In genomic region chr7:51980813-51981212, GRCh38 we compare ENCODE assay signal across 25 cellular contexts.
DNase-seq lines count a peak whose midpoint lies in the region; ATAC-seq, FAIRE-seq and TF ChIP-seq lines count a peak whose summit lies in the region.
"Had no signal": no experiment of that assay in that cellular context is flagged by ENCODE, and none has a peak within 500 bp of the region (broad histone marks: within the 10 kb centered on the region; RNA-seq: fewer than 3 reads in every experiment).

No MANE protein-coding gene starts in this region.

- ATAC-seq in A549, result no peak
- ATAC-seq in activated naive CD8-positive, alpha-beta T cell treated with anti-CD3 and anti-CD28 coated beads, Interleukin-2, amount 50 U/mL, for 24 hours, result no peak
- ATAC-seq: CD8-positive, alpha-beta T cell; GM12878 had no signal

- H3K9ac ChIP-seq in OCI-LY1 (ENCODE audit: low read length), result no peak overlapping the region
- H3K9ac ChIP-seq in H1 (replicated peaks in 1 of 4; ENCODE audit: extremely low read depth in 1 of 4, low read depth in 3 of 4, low read length in 3 of 4), result no peak overlapping the region
- H3K9ac ChIP-seq: BLaER1 treated with 17β-estradiol and CSF1 and Interleukin-3, amounts not matched to agents 10 nM and 100 nM had no signal

- TF ChIP-seq CTCF in A549 (IDR thresholded peaks at IDR 0.05) (no peak), Caco-2 (IDR thresholded peaks at IDR 0.05; ENCODE audit: insufficient read depth in 1 of 2, low read depth in 1 of 2, low read length in 1 of 2, severe bottlenecking in 1 of 2, unreplicated experiment in 1 of 2) (no peak), OCI-LY1 (IDR thresholded peaks at IDR 0.05; ENCODE audit: low read length) (no peak), H1 (IDR thresholded peaks at IDR 0.05; ENCODE audit: control extremely low read depth in 1 of 3, insufficient read depth in 1 of 3, low read depth in 1 of 3, low read length in 3 of 3) (no peak)

- TF ChIP-seq RAD21 in A549 (conservative IDR thresholded peaks at IDR 0.05 in 1 of 2, IDR thresholded peaks at IDR 0.05 in 1 of 2) (no peak), H1 (IDR thresholded peaks at IDR 0.05 in 1 of 2, conservative IDR thresholded peaks at IDR 0.05 in 1 of 2; ENCODE audit: low read depth in 2 of 2, low read length in 2 of 2) (no peak)

- H2BK5ac ChIP-seq in H1 (ENCODE audit: low read depth, low read length), result no peak overlapping the region

- peak overlapping the region; percentile 66 for H3K27ac Mint-ChIP-seq in Caco-2 (ENCODE audit: unreplicated experiment)
- no peak overlapping the region for H3K27ac Mint-ChIP-seq in activated naive CD8-positive, alpha-beta T cell treated with anti-CD3 and anti-CD28 coated beads, Interleukin-2, amount 50 U/mL, for 24 hours
- H3K27ac Mint-ChIP-seq: B cell; CD4-positive, alpha-beta T cell; CD8-positive, alpha-beta T cell had no signal

- DNase-seq in A549 (ENCODE audit: low read depth in 1 of 2, low spot score in 1 of 2) (no peak), Caco-2 (no peak), H1 (ENCODE audit: low read depth in 1 of 2, low spot score in 2 of 2) (no peak), KG1 (lab: John Stamatoyannopoulos, UW) (no peak)
- DNase-seq in stimulated activated CD4-positive, alpha-beta T cell treated with anti-CD3 and anti-CD28 coated beads, Interleukin-1b, Interleukin-23, amount 100 ng/mL, for 48 hours, result no peak
- no peak for DNase-seq in activated naive CD8-positive, alpha-beta T cell treated with anti-CD3 and anti-CD28 coated beads, Interleukin-2, amount 50 U/mL, for 24 hours
- DNase-seq: 8988T; AML-193; CD4-positive, alpha-beta T cell; CD8-positive, alpha-beta T cell; DMS 273 treated with DMSO at 0.1 percent for 48 hours; DMS153; DMS53; DMS79; DND-41; EL; GDM1 had no signal

- H2BK20ac ChIP-seq in H1 (ENCODE audit: low read length), result no peak overlapping the region

- H3K4me1 ChIP-seq in A549 (no peaks in the 10 kb centered on the region), Caco-2 (peaks cover 14% of the 10 kb centered on the region), OCI-LY1 (ENCODE audit: insufficient read depth, low read length, severe bottlenecking) (peaks cover 18% of the 10 kb centered on the region), H1 (replicated peaks in 1 of 4; ENCODE audit: control insufficient read depth in 3 of 4, insufficient read depth in 4 of 4, low read length in 3 of 4) (no peaks in the 10 kb centered on the region)

- H3K23ac ChIP-seq in H1 (ENCODE audit: insufficient read length), result no peak overlapping the region

- no peak overlapping the region for H3K18ac ChIP-seq in H1 (ENCODE audit: extremely low read depth, low read length)

- TF ChIP-seq EP300 in A549 (IDR thresholded peaks at IDR 0.05), result no peak
- TF ChIP-seq EP300 in H1 (IDR thresholded peaks at IDR 0.05; ENCODE audit: borderline replicate concordance in 1 of 2, low read depth in 2 of 2, low read length in 2 of 2), result no peak

- H3K4me3 ChIP-seq in A549, result no peak overlapping the region
- no peak overlapping the region for H3K4me3 ChIP-seq in Caco-2 (ENCODE audit: low read depth, low read length)
- no peak overlapping the region for H3K4me3 ChIP-seq in OCI-LY1 (ENCODE audit: low read depth, low read length, poor library complexity, severe bottlenecking)
- H3K4me3 ChIP-seq in H1 (ENCODE audit: extremely low read depth in 1 of 4, insufficient read depth in 2 of 4, low read depth in 3 of 4, low read length in 4 of 4), result no peak overlapping the region
- H3K4me3 ChIP-seq: BLaER1 treated with 17β-estradiol and CSF1 and Interleukin-3, amounts not matched to agents 10 nM and 100 nM; GM12878 had no signal

- H3K23me2 ChIP-seq in H1 (ENCODE audit: low read depth, low read length), result no peaks in the 10 kb centered on the region

- peaks cover 5% of the 10 kb centered on the region for H3K36me3 Mint-ChIP-seq in Caco-2 (ENCODE audit: insufficient read depth, unreplicated experiment)
- peaks cover 2% of the 10 kb centered on the region for H3K36me3 Mint-ChIP-seq in activated naive CD8-positive, alpha-beta T cell treated with anti-CD3 and anti-CD28 coated beads, Interleukin-2, amount 50 U/mL, for 24 hours (ENCODE audit: low read depth)
- H3K36me3 Mint-ChIP-seq: CD8-positive, alpha-beta T cell had no signal

- H2AFZ ChIP-seq in OCI-LY1 (ENCODE audit: low read length), result peak overlapping the region; percentile 29; the same call in 1 of the 2 replicates
- H2AFZ ChIP-seq in H1 (ENCODE audit: low read length), result no peak overlapping the region

- H3K36me3 ChIP-seq in Caco-2 (ENCODE audit: control insufficient read depth, insufficient read depth, low read length) (no peaks in the 10 kb centered on the region), OCI-LY1 (ENCODE audit: insufficient read depth, low read length) (no peaks in the 10 kb centered on the region), H1 (ENCODE audit: control insufficient read depth in 2 of 4, insufficient read depth in 4 of 4, low read length in 3 of 4) (no peaks in the 10 kb centered on the region)
- H3K36me3 ChIP-seq: BLaER1 treated with 17β-estradiol and CSF1 and Interleukin-3, amounts not matched to agents 10 nM and 100 nM had no signal

- FAIRE-seq in A549 (lab: Jason Lieb, UNC) (no peak), H1 (lab: Jason Lieb, UNC) (no peak)
- FAIRE-seq: A204.1, GM12878, GM12892, GM18507 had no signal

- no peak overlapping the region for H2BK15ac ChIP-seq in H1 (ENCODE audit: low read length)

- TF ChIP-seq POLR2A in A549 (IDR thresholded peaks at IDR 0.05; ENCODE audit: low read length) (no peak), H1 (IDR thresholded peaks at IDR 0.05; ENCODE audit: control extremely low read depth in 1 of 2, low read depth in 2 of 2, low read length in 2 of 2) (no peak)

- H4K20me1 ChIP-seq in OCI-LY1 (ENCODE audit: insufficient read depth, low read length) (no peaks in the 10 kb centered on the region), H1 (replicated peaks in 1 of 2; ENCODE audit: control insufficient read depth in 1 of 2, insufficient read depth in 2 of 2, low read length in 2 of 2) (no peaks in the 10 kb centered on the region)
- H4K20me1 ChIP-seq: BLaER1 treated with 17β-estradiol and CSF1 and Interleukin-3, amounts not matched to agents 10 nM and 100 nM had no signal

- intact Hi-C loops in Caco-2 (cut with micrococcal nuclease; ENCODE audit: unreplicated experiment), result loop anchor here (2.0 to 5.0 kb wide), 2 partner anchors 18 to 54 kb away; no protein-coding TSS in a partner anchor

- BruUV-seq in Caco-2 (replicated peaks; lab: Mats Ljungman, UMichigan), result no TSS peak

- no peak overlapping the region for H3K56ac ChIP-seq in H1 (replicated peaks; ENCODE audit: insufficient read length, low read depth, low read length)

- H3K79me2 ChIP-seq in OCI-LY1 (ENCODE audit: insufficient read depth, low read length) (no peaks in the 10 kb centered on the region), H1 (ENCODE audit: control insufficient read depth in 1 of 2, insufficient read depth in 2 of 2, low read length in 2 of 2) (no peaks in the 10 kb centered on the region)

- no peaks in the 10 kb centered on the region for H3F3A ChIP-seq in OCI-LY1 (ENCODE audit: insufficient read depth, low read length)

- H3K4me2 ChIP-seq in A549, result no peak overlapping the region
- H3K4me2 ChIP-seq in OCI-LY1 (ENCODE audit: low read length), result no peak overlapping the region
- H3K4me2 ChIP-seq in H1 (ENCODE audit: insufficient read depth in 1 of 2, low read depth in 2 of 2, low read length in 2 of 2), result no peak overlapping the region
- H3K4me2 ChIP-seq: BLaER1 treated with 17β-estradiol and CSF1 and Interleukin-3, amounts not matched to agents 10 nM and 100 nM had no signal

- CTCF ChIA-PET in A549 (lab: Yijun Ruan, JAX) (no interaction called here), Caco-2 (lab: Charles Lee) (no interaction called here), H1 (lab: Charles Lee; ENCODE audit: partially characterized antibody) (no interaction called here)

- no peak overlapping the region for H4K91ac ChIP-seq in H1 (replicated peaks; ENCODE audit: insufficient read length, low read length)

- H2BK12ac ChIP-seq in H1 (ENCODE audit: low read depth, low read length), result no peak overlapping the region

- H3K27ac ChIP-seq in A549 (no peak overlapping the region), OCI-LY1 (ENCODE audit: low read depth, low read length, poor library complexity, severe bottlenecking) (no peak overlapping the region), H1 (ENCODE audit: low read depth, low read length) (no peak overlapping the region)
- H3K27ac ChIP-seq: BLaER1 treated with 17β-estradiol and CSF1 and Interleukin-3, amounts not matched to agents 10 nM and 100 nM; C4-2B had no signal

- POLR2A ChIA-PET in A549 (lab: Yijun Ruan, JAX) (no interaction called here), Caco-2 (lab: Charles Lee) (no interaction called here), H1 (lab: Charles Lee; ENCODE audit: partially characterized antibody) (no interaction called here)

- H3K4ac ChIP-seq in H1 (replicated peaks; ENCODE audit: insufficient read length, low read depth, low read length), result no peak overlapping the region

- H3K9me3 ChIP-seq in A549 (no peaks in the 10 kb centered on the region), Caco-2 (peaks cover 2% of the 10 kb centered on the region; the same call in 1 of the 2 replicates), OCI-LY1 (ENCODE audit: low read length) (no peaks in the 10 kb centered on the region), H1 (ENCODE audit: insufficient read depth in 2 of 2, low read depth in 1 of 2, low read length in 1 of 2) (no peaks in the 10 kb centered on the region)
- H3K9me3 ChIP-seq: BLaER1 treated with 17β-estradiol and CSF1 and Interleukin-3, amounts not matched to agents 10 nM and 100 nM had no signal

- no peak overlapping the region for H2AK5ac ChIP-seq in H1 (ENCODE audit: low read depth, low read length)

- H4K5ac ChIP-seq in H1 (ENCODE audit: insufficient read length, low read depth, low read length), result no peak overlapping the region

- no peak overlapping the region for H3K4me3 Mint-ChIP-seq in Caco-2 (ENCODE audit: unreplicated experiment)
- H3K4me3 Mint-ChIP-seq in activated naive CD8-positive, alpha-beta T cell treated with anti-CD3 and anti-CD28 coated beads, Interleukin-2, amount 50 U/mL, for 24 hours, result no peak overlapping the region
- H3K4me3 Mint-ChIP-seq: B cell; CD4-positive, alpha-beta T cell; CD8-positive, alpha-beta T cell had no signal

- H2BK120ac ChIP-seq in H1 (replicated peaks; ENCODE audit: low read depth, low read length), result no peak overlapping the region

- H3K14ac ChIP-seq in H1 (ENCODE audit: insufficient read length), result no peak overlapping the region

- H3K79me1 ChIP-seq in H1 (ENCODE audit: low read depth, low read length), result no peaks in the 10 kb centered on the region

- H3K27me3 ChIP-seq in Caco-2 (replicated peaks; ENCODE audit: control insufficient read depth, insufficient read depth, low read length), result no peaks in the 10 kb centered on the region
- H3K27me3 ChIP-seq in OCI-LY1 (ENCODE audit: insufficient read depth, low read length), result no peaks in the 10 kb centered on the region
- no peaks in the 10 kb centered on the region for H3K27me3 ChIP-seq in H1 (replicated peaks in 1 of 4; ENCODE audit: control insufficient read depth in 3 of 4, extremely low read depth in 1 of 4, insufficient read depth in 3 of 4, low read length in 3 of 4)
- H3K27me3 ChIP-seq: BLaER1 treated with 17β-estradiol and CSF1 and Interleukin-3, amounts not matched to agents 10 nM and 100 nM had no signal

- H3K4me1 Mint-ChIP-seq in Caco-2 (ENCODE audit: low read depth, unreplicated experiment), result peaks cover 21% of the 10 kb centered on the region
- H3K4me1 Mint-ChIP-seq in activated naive CD8-positive, alpha-beta T cell treated with anti-CD3 and anti-CD28 coated beads, Interleukin-2, amount 50 U/mL, for 24 hours, result no peaks in the 10 kb centered on the region
- H3K4me1 Mint-ChIP-seq: B cell had no signal

- H4K8ac ChIP-seq in H1 (ENCODE audit: extremely low read depth, insufficient read depth, low read length), result no peak overlapping the region

- H3K27me3 Mint-ChIP-seq in Caco-2 (ENCODE audit: insufficient read depth, unreplicated experiment), result no peaks in the 10 kb centered on the region
- H3K27me3 Mint-ChIP-seq in activated naive CD8-positive, alpha-beta T cell treated with anti-CD3 and anti-CD28 coated beads, Interleukin-2, amount 50 U/mL, for 24 hours, result no peaks in the 10 kb centered on the region
- H3K27me3 Mint-ChIP-seq: B cell; CD4-positive, alpha-beta T cell had no signal

- 4% methylated on average over 2 of the region's 2 CpGs for WGBS in A549 (ENCODE audit: missing lambda C conversion rate)
- WGBS in H1 (ENCODE audit: extremely low coverage in 1 of 2, insufficient coverage in 1 of 2, insufficient read length in 1 of 2, insufficient replicate concordance in 2 of 2, low coverage in 1 of 2, low lambda C conversion rate in 2 of 2, missing lambda C conversion rate in 1 of 2), 2 experiments, result 94% methylated on average over 2 of the region's 2 CpGs; no CpG with 5 or more reads in 1 of the 2 experiments

- no peaks in the 10 kb centered on the region for H3K9me3 Mint-ChIP-seq in Caco-2 (ENCODE audit: unreplicated experiment)
- no peaks in the 10 kb centered on the region for H3K9me3 Mint-ChIP-seq in activated naive CD8-positive, alpha-beta T cell treated with anti-CD3 and anti-CD28 coated beads, Interleukin-2, amount 50 U/mL, for 24 hours

- no peaks in the 10 kb centered on the region for H3K9me2 ChIP-seq in OCI-LY1 (ENCODE audit: low read depth, low read length)

Comparison
In these comparisons a context has a peak if more than half of its experiments do, and no peak if none do; other contexts are left out.
1. Of the 18 proteins assayed by ChIP-seq in both H1 and A549: peak only in H1: none; only in A549: none; in both: MAFK; in neither: 17.